ENCODE assay signal across 7 cellular contexts in the genomic region with DNA sequence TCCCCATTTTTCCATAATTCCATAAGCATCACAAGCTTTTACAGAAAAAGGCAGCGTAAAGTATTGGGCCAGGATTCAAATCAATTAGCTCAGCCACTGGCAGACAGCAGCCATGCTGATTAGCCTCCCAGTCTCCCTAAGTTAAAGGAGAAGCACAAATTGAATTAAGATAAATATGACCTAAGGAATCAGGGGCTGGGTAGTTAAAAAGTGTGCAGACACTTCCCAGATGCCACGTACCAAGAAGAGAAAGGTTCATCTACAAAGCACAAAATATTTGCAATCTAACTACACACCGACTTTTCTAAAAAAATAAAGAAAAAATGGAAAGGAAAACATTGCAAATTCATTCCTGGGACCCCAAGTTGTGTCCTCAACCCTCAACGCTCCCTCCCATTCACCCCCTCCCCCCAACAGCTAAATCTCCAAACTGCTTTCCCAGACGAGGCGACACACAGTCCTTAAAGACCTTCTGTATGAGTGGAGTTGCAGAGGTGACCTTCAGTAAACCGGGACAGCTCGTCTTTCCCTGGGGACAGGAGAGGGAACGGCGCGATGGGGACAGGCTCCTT. TPM values are rescaled to one million over a fixed set of nuclear protein-coding genes. Genes with fewer than 3 reads are reported as not detected.
DNase-seq lines count a peak whose midpoint lies in the region; ATAC-seq, FAIRE-seq and TF ChIP-seq lines count a peak whose summit lies in the region.

No MANE protein-coding gene starts in this region.

- H3K4me2 ChIP-seq in PC-3 (ENCODE audit: low read length) (peak overlapping the region; percentile 86), H1 (ENCODE audit: insufficient read depth in 1 of 2, low read depth in 2 of 2, low read length in 2 of 2) (peak overlapping the region; percentile 79 to 82)

- H2BK12ac ChIP-seq in H1 (ENCODE audit: low read depth, low read length), result 0 out of 2 replicates have a peak overlapping the region, but pooled peaks have one; percentile 11

- POLR2A ChIA-PET in PC-3 (lab: Charles Lee; ENCODE audit: unreplicated experiment), result interaction anchor here (0.5 to 0.7 kb wide), 5 partner anchors 71 to 364 kb away, joined by 3 to 25 read pairs (median 5); partner anchors contain the start of gene DCK
- POLR2A ChIA-PET in H1 (lab: Charles Lee; ENCODE audit: partially characterized antibody), result interaction anchor here (0.6 to 3.3 kb wide), 15 partner anchors 9 to 172 kb away, joined by 3 to 17 read pairs (median 4); partner anchors contain the start of genes DCK and MOB1B

- peak overlapping the region; percentile 96 for H4K8ac ChIP-seq in H1 (ENCODE audit: extremely low read depth, insufficient read depth, low read length)

- H2AK5ac ChIP-seq in H1 (ENCODE audit: low read depth, low read length), result no peak overlapping the region; the same call in 1 of the 2 replicates

- no peak; a peak in 1 of 3 replicates for TF ChIP-seq POLR2A in H1 (IDR thresholded peaks at IDR 0.05; ENCODE audit: control extremely low read depth in 1 of 2, low read depth in 2 of 2, low read length in 2 of 2)

- H2AFZ ChIP-seq in PC-3 (ENCODE audit: low read length), result peak overlapping the region; percentile 70
- H2AFZ ChIP-seq in H1 (ENCODE audit: low read length), result no peak overlapping the region
- no peak overlapping the region for H2AFZ ChIP-seq in neuron (ENCODE audit: low read depth, low read length)

- no peaks in the 10 kb centered on the region; the same call in 1 of the 2 replicates for H3K79me1 ChIP-seq in H1 (ENCODE audit: low read depth, low read length)

- H3K4me1 ChIP-seq in PC-3 (ENCODE audit: insufficient read depth, low read length), result peaks cover 13% of the 10 kb centered on the region
- H3K4me1 ChIP-seq in H1 (replicated peaks in 1 of 4; ENCODE audit: control insufficient read depth in 3 of 4, insufficient read depth in 4 of 4, low read length in 3 of 4), result peaks cover 2 to 8% (median 5%) of the 10 kb centered on the region in 4 experiments; a peak in 5 of 7 replicates
- H3K4me1 ChIP-seq in neuron (ENCODE audit: insufficient read depth, low read length), result peaks cover 7% of the 10 kb centered on the region

- H3K23me2 ChIP-seq in H1 (ENCODE audit: low read depth, low read length), result no peaks in the 10 kb centered on the region

- ATAC-seq in PC-3, result no peak
- no peak for ATAC-seq in HG03175 (IDR thresholded peaks at IDR 0.05; ENCODE audit: unreplicated experiment)
- ATAC-seq in GM21423 (IDR thresholded peaks at IDR 0.05; ENCODE audit: unreplicated experiment), result no peak
- ATAC-seq in HG03439 (IDR thresholded peaks at IDR 0.05; ENCODE audit: unreplicated experiment), result no peak

- H3K27ac ChIP-seq in PC-3 (ENCODE audit: low read length), result peak overlapping the region; percentile 39
- H3K27ac ChIP-seq in H1 (ENCODE audit: low read depth, low read length), result peak overlapping the region; percentile 94

- H3K4me3 ChIP-seq in PC-3 (ENCODE audit: low read length) (peak overlapping the region; percentile 96), H1 (ENCODE audit: extremely low read depth in 1 of 4, insufficient read depth in 2 of 4, low read depth in 3 of 4, low read length in 4 of 4) (peak overlapping the region; percentile 90 to 97 (median 92)), neuron (ENCODE audit: low read length) (peak overlapping the region; percentile 71)

- TSS peak; percentile 78 for BruUV-seq in PC-3 (replicated peaks; lab: Mats Ljungman, UMichigan)

- peak overlapping the region; percentile 27 for H3K4ac ChIP-seq in H1 (replicated peaks; ENCODE audit: insufficient read length, low read depth, low read length)

- H3K79me2 ChIP-seq in PC-3 (ENCODE audit: low read length), result peaks cover 58% of the 10 kb centered on the region
- H3K79me2 ChIP-seq in H1 (ENCODE audit: control insufficient read depth in 1 of 2, insufficient read depth in 2 of 2, low read length in 2 of 2), result peaks cover 26 to 52% of the 10 kb centered on the region in 2 experiments

- in situ Hi-C loops in GM13976 (cut with MboI; ENCODE audit: low sequenced_read_pairs, unreplicated experiment), result no loop called here

- TF ChIP-seq EP300 in H1 (IDR thresholded peaks at IDR 0.05; ENCODE audit: borderline replicate concordance in 1 of 2, low read depth in 2 of 2, low read length in 2 of 2), result no peak

- H2BK20ac ChIP-seq in H1 (ENCODE audit: low read length), result no peak overlapping the region

- no peaks in the 10 kb centered on the region for H3K9me2 ChIP-seq in PC-3 (replicated peaks; ENCODE audit: low read length)

- TF ChIP-seq CTCF in GM13976 (IDR thresholded peaks at IDR 0.05; ENCODE audit: borderline replicate concordance, control extremely low read depth, extremely low read depth, insufficient read depth, missing control alignments) (no peak), PC-3 (conservative IDR thresholded peaks at IDR 0.05; ENCODE audit: low read depth, low read length) (no peak), H1 (IDR thresholded peaks at IDR 0.05; ENCODE audit: control extremely low read depth in 1 of 3, insufficient read depth in 1 of 3, low read depth in 1 of 3, low read length in 3 of 3) (no peak)

- intact Hi-C loops in PC-3 (cut with micrococcal nuclease), result loop anchor here (2.0 to 10.0 kb wide), 6 partner anchors 64 to 879 kb away; partner anchors contain the start of genes DCK, MOB1B and UTP3

- no peak overlapping the region; the same call in 1 of the 2 replicates for H3K18ac ChIP-seq in H1 (ENCODE audit: extremely low read depth, low read length)

- H3K9ac ChIP-seq in PC-3 (ENCODE audit: low read length) (peak overlapping the region; percentile 86), H1 (replicated peaks in 1 of 4; ENCODE audit: extremely low read depth in 1 of 4, low read depth in 3 of 4, low read length in 3 of 4) (peak overlapping the region; percentile 80 to 98 (median 90))

- no peak overlapping the region for H3K14ac ChIP-seq in H1 (ENCODE audit: insufficient read length)

- H3K36me3 ChIP-seq in PC-3 (ENCODE audit: low read depth, low read length) (peaks cover 16% of the 10 kb centered on the region; the same call in 1 of the 2 replicates), H1 (ENCODE audit: control insufficient read depth in 2 of 4, insufficient read depth in 4 of 4, low read length in 3 of 4) (peaks cover 6 to 23% (median 9%) of the 10 kb centered on the region in 4 experiments; a peak in 5 of 8 replicates), neuron (ENCODE audit: insufficient read depth, low read length) (peaks cover 26% of the 10 kb centered on the region)

- H3K9me3 ChIP-seq in PC-3 (ENCODE audit: low read length) (no peaks in the 10 kb centered on the region), H1 (ENCODE audit: insufficient read depth in 2 of 2, low read depth in 1 of 2, low read length in 1 of 2) (no peaks in the 10 kb centered on the region), neuron (ENCODE audit: low read length) (peaks cover 2% of the 10 kb centered on the region)

- no peak overlapping the region for H2BK15ac ChIP-seq in H1 (ENCODE audit: low read length)

- no peak for TF ChIP-seq RAD21 in H1 (IDR thresholded peaks at IDR 0.05 in 1 of 2, conservative IDR thresholded peaks at IDR 0.05 in 1 of 2; ENCODE audit: low read depth in 2 of 2, low read length in 2 of 2)

- H4K20me1 ChIP-seq in PC-3 (ENCODE audit: low read length), result peaks cover 31% of the 10 kb centered on the region
- H4K20me1 ChIP-seq in H1 (replicated peaks in 1 of 2; ENCODE audit: control insufficient read depth in 1 of 2, insufficient read depth in 2 of 2, low read length in 2 of 2), result peaks cover 2 to 9% of the 10 kb centered on the region in 2 experiments

- H3K56ac ChIP-seq in H1 (replicated peaks; ENCODE audit: insufficient read length, low read depth, low read length), result peak overlapping the region; percentile 5

- no peak overlapping the region for H3K23ac ChIP-seq in H1 (ENCODE audit: insufficient read length)

- H4K91ac ChIP-seq in H1 (replicated peaks; ENCODE audit: insufficient read length, low read length), result peak overlapping the region; percentile 59

- H3F3A ChIP-seq in PC-3 (ENCODE audit: low read length, unreplicated experiment), result no peaks in the 10 kb centered on the region

- FAIRE-seq in H1 (lab: Jason Lieb, UNC), result no peak

- no peak overlapping the region for H2BK120ac ChIP-seq in H1 (replicated peaks; ENCODE audit: low read depth, low read length)

- DNase-seq in GM13976 (ENCODE audit: low spot score), result peak; percentile 24
- DNase-seq in PC-3, result no peak
- no peak for DNase-seq in H1 (ENCODE audit: low read depth in 1 of 2, low spot score in 2 of 2)

- no peaks in the 10 kb centered on the region for H3K27me3 ChIP-seq in PC-3 (ENCODE audit: low read length)
- no peaks in the 10 kb centered on the region for H3K27me3 ChIP-seq in H1 (replicated peaks in 1 of 4; ENCODE audit: control insufficient read depth in 3 of 4, extremely low read depth in 1 of 4, insufficient read depth in 3 of 4, low read length in 3 of 4)
- no peaks in the 10 kb centered on the region for H3K27me3 ChIP-seq in neuron (ENCODE audit: insufficient read depth, low read length)

- CTCF ChIA-PET in PC-3 (lab: Charles Lee), result interaction anchor here (0.6 to 0.8 kb wide), 2 partner anchors 103 to 171 kb away, joined by 3 to 7 read pairs; no protein-coding TSS in a partner anchor
- CTCF ChIA-PET in H1 (lab: Charles Lee; ENCODE audit: partially characterized antibody), result interaction anchor here (0.5 to 2.3 kb wide), 6 partner anchors 11 to 391 kb away, joined by 3 to 5 read pairs (median 4); no protein-coding TSS in a partner anchor

- 4% methylated on average over 11 of the region's 11 CpGs; no CpG with 5 or more reads in 1 of the 2 experiments for WGBS in H1 (ENCODE audit: extremely low coverage in 1 of 2, insufficient coverage in 1 of 2, insufficient read length in 1 of 2, insufficient replicate concordance in 2 of 2, low coverage in 1 of 2, low lambda C conversion rate in 2 of 2, missing lambda C conversion rate in 1 of 2), 2 experiments

- H2BK5ac ChIP-seq in H1 (ENCODE audit: low read depth, low read length), result peak overlapping the region; percentile 84

- peak overlapping the region; percentile 23 for H4K5ac ChIP-seq in H1 (ENCODE audit: insufficient read length, low read depth, low read length)

TF ChIP-seq in H1, 55 proteins besides CTCF, POLR2A, EP300 and RAD21:
- no peak for TF ChIP-seq TAF1 (IDR thresholded peaks at IDR 0.05; ENCODE audit: low read depth, low read length)

RNA-seq across cellular contexts. Expression of gene GRSF1, which starts 1.2 kb away (rescaled TPM):
- total RNA-seq in PC-3 (2014; rRNA removed), result 102 and 103 TPM in 2 replicates
- 105 and 112 TPM in 2 replicates for total RNA-seq in H1 (2021; fragmentation: NEBNext Ultra II Directional; extraction: Animal tissue kit (Norgen Biotek cat#: 25700))
- 25.7 and 44.3 TPM in 2 replicates for polyA plus RNA-seq in H1 (2011; rRNA removed)
- 44.5 TPM for polyA plus RNA-seq in H1 (2011; cell fraction: cytosol; rRNA removed)
- 16.9 TPM for polyA plus RNA-seq in H1 (2011; cell fraction: nucleus; rRNA removed)
- 65.2 to 92.6 TPM (median 77.3 TPM) in 4 replicates for polyA plus RNA-seq in H1 (2012, experiment 1 of 2)
- polyA plus RNA-seq in H1 (2012, experiment 2 of 2), result 15.8 TPM
- 56.8 TPM for polyA plus RNA-seq in H1 (2013, experiment 1 of 2)
- polyA plus RNA-seq in H1 (2013, experiment 2 of 2), result 63.2 TPM
- 53.6 and 56.2 TPM in 2 replicates for polyA minus RNA-seq in H1 (2011; rRNA and poly(A)+ RNA removed)
- 41.6 TPM for polyA minus RNA-seq in H1 (2011; cell fraction: cytosol; rRNA and poly(A)+ RNA removed)
- 22.9 TPM for polyA minus RNA-seq in H1 (2011; cell fraction: nucleus; rRNA and poly(A)+ RNA removed)
